22 cellular contexts compared by ENCODE assay signal in genomic region chr16:491225-491919, GRCh38. TPM values are rescaled to one million over a fixed set of nuclear protein-coding genes. Genes with fewer than 3 reads are reported as not detected.
A peak's percentile ranks its signal among the peaks of the same experiment; 100 is the strongest.
DNase-seq lines count a peak whose midpoint lies in the region; ATAC-seq, FAIRE-seq and TF ChIP-seq lines count a peak whose summit lies in the region.
"Had no signal": no experiment of that assay in that cellular context is flagged by ENCODE, and none has a peak within 500 bp of the region (broad histone marks: within the 10 kb centered on the region; RNA-seq: fewer than 3 reads in every experiment).

No MANE protein-coding gene starts in this region.

- H2BK5ac ChIP-seq in trophoblast cell (ENCODE audit: low read depth, low read length, poor library complexity): no peak overlapping the region

- H3K14ac ChIP-seq in trophoblast cell (ENCODE audit: low read length): no peak overlapping the region

- no peak for ATAC-seq in GM21619 (IDR thresholded peaks at IDR 0.05; ENCODE audit: unreplicated experiment)

- H2BK12ac ChIP-seq in trophoblast cell (ENCODE audit: low read length): no peak overlapping the region

- no peak overlapping the region for H3K18ac ChIP-seq in trophoblast cell (ENCODE audit: low read length)

- no CpG with 5 or more reads among the region's 18 CpGs for WGBS in trophoblast cell (ENCODE audit: extremely low coverage, insufficient coverage, insufficient read length)

- no peak overlapping the region for H3K4ac ChIP-seq in trophoblast cell (ENCODE audit: low read depth, low read length)

- H4K12ac ChIP-seq in trophoblast cell (ENCODE audit: low read depth, low read length): no peak overlapping the region

- H3K79me1 ChIP-seq in trophoblast cell (ENCODE audit: low read length): no peaks in the 10 kb centered on the region

- no peak overlapping the region for H3K23ac ChIP-seq in trophoblast cell (ENCODE audit: low read length)

- no peak for FAIRE-seq in GM12892 (lab: Jason Lieb, UNC)
- FAIRE-seq: colon, small intestine, TTC549 had no signal

- H2AK5ac ChIP-seq in trophoblast cell (ENCODE audit: low read length): no peak overlapping the region

- no peak overlapping the region for H3K4me3 ChIP-seq in neural progenitor cell
- H3K4me3 ChIP-seq in trophoblast cell (ENCODE audit: low read depth, low read length): no peak overlapping the region
- H3K4me3 ChIP-seq: transverse colon had no signal

- H3K4me2 ChIP-seq in neural progenitor cell (no peak overlapping the region), trophoblast cell (ENCODE audit: low read length) (no peak overlapping the region)

- H4K91ac ChIP-seq in trophoblast cell (ENCODE audit: low read depth, low read length): no peak overlapping the region

- DNase-seq in GM12892 (ENCODE audit: insufficient read length) (no peak), NCI-H128 (lab: John Stamatoyannopoulos, UW; ENCODE audit: unreplicated experiment) (peak; percentile 27), astrocyte of the hippocampus (ENCODE audit: low read depth, low spot score) (peak; percentile 34), neural progenitor cell (ENCODE audit: low spot score) (no peak), NCI-H146 (lab: John Stamatoyannopoulos, UW) (no peak), trophoblast cell (no peak)
- DNase-seq: activated CD4-positive, alpha-beta T cell treated with anti-CD3 and anti-CD28 coated beads for 48 hours; activated naive CD8-positive, alpha-beta T cell treated with anti-CD3 and anti-CD28 coated beads, Interleukin-2, amount 10 ng/mL, durations not matched to agents 7 days and 5 days; CD4-positive, alpha-beta T cell; GF-D8; glutamatergic neuron; HFFc6; left colon; NCI-H1694 treated with DMSO at 0.1 percent for 48 hours; small intestine; stimulated activated CD4-positive, alpha-beta T cell treated with anti-CD3 and anti-CD28 coated beads, Interleukin-2, amount 100 ng/mL, for 48 hours; transverse colon had no signal

- peaks cover 4% of the 10 kb centered on the region for H3K4me1 Mint-ChIP-seq in neural progenitor cell

- H3K4me1 ChIP-seq in neural progenitor cell (peaks cover 12% of the 10 kb centered on the region), trophoblast cell (ENCODE audit: control insufficient read depth in 1 of 2, insufficient read depth in 2 of 2, low read length in 2 of 2) (peaks cover 0 to 2% of the 10 kb centered on the region in 2 experiments)
- H3K4me1 ChIP-seq: transverse colon had no signal

- H3K9me3 Mint-ChIP-seq in neural progenitor cell: no peaks in the 10 kb centered on the region
- H3K9me3 Mint-ChIP-seq: activated naive CD8-positive, alpha-beta T cell treated with anti-CD3 and anti-CD28 coated beads, Interleukin-2, amount 10 ng/mL, durations not matched to agents 7 days and 5 days; activated T-helper 1 cell treated with anti-CD3 and anti-CD28 coated beads, Interleukin-12 subunit alpha, Interleukin-12 subunit beta, Interleukin-2, Interleukin-4 antibody, amounts not matched to agents 30 ng/mL and 10 ng/mL and 1 ng/mL, durations not matched to agents 14 hours and 24 hours and 36 hours; CD4-positive, alpha-beta T cell; HFFc6; stimulated activated naive CD8-positive, alpha-beta T cell treated with anti-CD3 and anti-CD28 coated beads, Interleukin-15, Interleukin-2, amounts not matched to agents 100 ng/mL and 50 ng/mL, for 24 hours had no signal

- no peak for TF ChIP-seq CTCF in neural progenitor cell (IDR thresholded peaks at IDR 0.05)

- no peaks in the 10 kb centered on the region for H3K36me3 ChIP-seq in neural progenitor cell
- peaks cover 16 to 19% of the 10 kb centered on the region in 2 experiments for H3K36me3 ChIP-seq in trophoblast cell (ENCODE audit: control insufficient read depth in 1 of 2, insufficient read depth in 2 of 2, low read length in 2 of 2)

- H3K27me3 Mint-ChIP-seq in neural progenitor cell (ENCODE audit: insufficient read depth, low read depth): peaks cover 8% of the 10 kb centered on the region
- H3K27me3 Mint-ChIP-seq: activated naive CD8-positive, alpha-beta T cell treated with anti-CD3 and anti-CD28 coated beads, Interleukin-2, amount 10 ng/mL, durations not matched to agents 7 days and 5 days; CD4-positive, alpha-beta T cell; stimulated activated naive CD8-positive, alpha-beta T cell treated with anti-CD3 and anti-CD28 coated beads, Interleukin-15, Interleukin-2, amounts not matched to agents 100 ng/mL and 50 ng/mL, for 24 hours had no signal

- peak; percentile 54; the same call in 1 of the 2 replicates for TF ChIP-seq POLR2A in GM12892 (IDR thresholded peaks at IDR 0.05; ENCODE audit: low read depth, low read length)

- peaks cover 15% of the 10 kb centered on the region for H3K36me3 Mint-ChIP-seq in neural progenitor cell
- H3K36me3 Mint-ChIP-seq: activated naive CD8-positive, alpha-beta T cell treated with anti-CD3 and anti-CD28 coated beads, Interleukin-2, amount 10 ng/mL, durations not matched to agents 7 days and 5 days had no signal

- no peak overlapping the region for H4K8ac ChIP-seq in trophoblast cell (ENCODE audit: low read depth, low read length)

- H3K79me2 ChIP-seq in neural progenitor cell (ENCODE audit: low read depth) (no peaks in the 10 kb centered on the region), trophoblast cell (ENCODE audit: control insufficient read depth, insufficient read depth, low read length, poor library complexity) (no peaks in the 10 kb centered on the region)

- no peaks in the 10 kb centered on the region for H3K27me3 ChIP-seq in neural progenitor cell
- H3K27me3 ChIP-seq in trophoblast cell (ENCODE audit: insufficient read depth, low read length): no peaks in the 10 kb centered on the region
- H3K27me3 ChIP-seq: transverse colon had no signal

- no peak overlapping the region for H3K4me3 Mint-ChIP-seq in neural progenitor cell
- H3K4me3 Mint-ChIP-seq: activated naive CD8-positive, alpha-beta T cell treated with anti-CD3 and anti-CD28 coated beads, Interleukin-2, amount 10 ng/mL, durations not matched to agents 7 days and 5 days; activated T-helper 1 cell treated with anti-CD3 and anti-CD28 coated beads, Interleukin-12 subunit alpha, Interleukin-12 subunit beta, Interleukin-2, Interleukin-4 antibody, amounts not matched to agents 30 ng/mL and 10 ng/mL and 1 ng/mL, durations not matched to agents 14 hours and 24 hours and 36 hours; CD4-positive, alpha-beta T cell; HFFc6; stimulated activated naive CD8-positive, alpha-beta T cell treated with anti-CD3 and anti-CD28 coated beads, Interleukin-15, Interleukin-2, amounts not matched to agents 100 ng/mL and 50 ng/mL, for 24 hours had no signal

- H3K27ac ChIP-seq in neural progenitor cell (no peak overlapping the region), trophoblast cell (ENCODE audit: low read depth, low read length) (no peak overlapping the region)
- H3K27ac ChIP-seq: transverse colon had no signal

- no peaks in the 10 kb centered on the region for H3F3A ChIP-seq in neural progenitor cell (ENCODE audit: low read depth)

- H2AFZ ChIP-seq in neural progenitor cell (replicated peaks) (no peak overlapping the region), trophoblast cell (ENCODE audit: insufficient read depth, low read length, poor library complexity) (no peak overlapping the region)

- H3K9me3 ChIP-seq in neural progenitor cell (ENCODE audit: low read depth) (no peaks in the 10 kb centered on the region), trophoblast cell (ENCODE audit: insufficient read depth, low read depth, low read length) (no peaks in the 10 kb centered on the region)
- H3K9me3 ChIP-seq: transverse colon had no signal

- peak overlapping the region; percentile 30 for H3K27ac Mint-ChIP-seq in neural progenitor cell
- H3K27ac Mint-ChIP-seq: activated naive CD8-positive, alpha-beta T cell treated with anti-CD3 and anti-CD28 coated beads, Interleukin-2, amount 10 ng/mL, durations not matched to agents 7 days and 5 days; activated T-helper 1 cell treated with anti-CD3 and anti-CD28 coated beads, Interleukin-12 subunit alpha, Interleukin-12 subunit beta, Interleukin-2, Interleukin-4 antibody, amounts not matched to agents 30 ng/mL and 10 ng/mL and 1 ng/mL, durations not matched to agents 14 hours and 24 hours and 36 hours; CD4-positive, alpha-beta T cell; HFFc6; stimulated activated naive CD8-positive, alpha-beta T cell treated with anti-CD3 and anti-CD28 coated beads, Interleukin-15, Interleukin-2, amounts not matched to agents 100 ng/mL and 50 ng/mL, for 24 hours had no signal

- peaks cover 16% of the 10 kb centered on the region for H4K20me1 ChIP-seq in neural progenitor cell (ENCODE audit: low read depth)

- H3K9ac ChIP-seq in neural progenitor cell (no peak overlapping the region), trophoblast cell (ENCODE audit: low read length) (no peak overlapping the region)

- H2BK120ac ChIP-seq in trophoblast cell (ENCODE audit: insufficient read depth, low read length, poor library complexity): no peak overlapping the region

RNA-seq across cellular contexts. Expression of gene CAPN15, which starts 36.1 kb away (rescaled TPM):
- polyA plus RNA-seq in GM12892 (2012; ENCODE audit: missing spikeins): 7.1 TPM
- total RNA-seq in neural progenitor cell (ENCODE audit: low replicate concordance): 6.8 and 41.0 TPM in 2 replicates
- polyA plus RNA-seq in trophoblast cell (2013): 22.8 and 23.9 TPM in 2 replicates

Comparison
In these comparisons a context has a peak if more than half of its experiments do, and no peak if none do; other contexts are left out.
1. DNase-seq: peak in NCI-H128 (single experiment) and astrocyte of the hippocampus (single experiment); none in GM12892 (single experiment), neural progenitor cell (single experiment), NCI-H146 (single experiment) and trophoblast cell (0 of 2).